In the genomic region with DNA sequence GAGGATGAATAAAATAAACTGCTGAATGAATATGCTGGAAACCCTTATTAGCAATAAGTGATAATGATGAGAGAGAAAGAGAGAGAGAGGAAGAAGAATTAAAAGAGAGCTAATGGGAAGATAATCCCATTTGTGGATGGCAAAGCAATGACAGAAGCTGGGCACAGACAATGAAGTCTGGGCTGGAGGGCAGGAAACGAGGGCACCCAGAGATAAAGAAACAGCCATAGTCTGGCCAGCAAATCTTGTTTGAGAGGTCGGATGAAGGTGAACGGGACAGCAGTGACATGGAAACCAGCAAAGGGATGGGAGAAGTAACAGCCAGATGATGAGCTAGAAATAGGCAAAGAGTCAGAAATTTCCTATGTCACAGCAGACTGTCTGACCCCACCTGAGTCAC, we compare ENCODE assay signal across 28 cellular contexts.
"Had no signal": no experiment of that assay in that cellular context is flagged by ENCODE, and none has a peak within 500 bp of the region (broad histone marks: within the 10 kb centered on the region; RNA-seq: fewer than 3 reads in every experiment).

No MANE protein-coding gene starts in this region.

- H3K9ac ChIP-seq: neural progenitor cell, parathyroid adenoma had no signal

- H3K36me3 ChIP-seq: neural progenitor cell, ovary, right lobe of liver, sigmoid colon, stomach, thoracic aorta, thyroid gland, tibial nerve, upper lobe of left lung, vagina had no signal

- H3K27ac Mint-ChIP-seq: natural killer cell; neural progenitor cell; progenitor cell of endocrine pancreas; stimulated activated effector memory CD8-positive, alpha-beta T cell treated with anti-CD3 and anti-CD28 coated beads, Interleukin-12 subunit alpha, Interleukin-12 subunit beta, amount 100 ng/mL, for 72 hours; stimulated activated naive B cell treated with anti-CD40 and anti-IgM and Interleukin-4, amounts not matched to agents 10 μg/mL and 1 μg/mL and 100 μg/mL, for 72 hours; stimulated activated naive CD8-positive, alpha-beta T cell treated with anti-CD3 and anti-CD28 coated beads, Interleukin-15, Interleukin-2, amounts not matched to agents 100 ng/mL and 50 ng/mL, for 24 hours had no signal

- DNase-seq: natural killer cell; occipital lobe; ovary; posterior cingulate gyrus; psoas muscle; right cardiac atrium; right lobe of liver; sigmoid colon; small intestine; stimulated activated CD4-positive, alpha-beta T cell treated with anti-CD3 and anti-CD28 coated beads, Interleukin-15, amount 100 ng/mL, for 24 hours; stimulated activated CD4-positive, alpha-beta T cell treated with anti-CD3 and anti-CD28 coated beads, Interleukin-2, amount 100 ng/mL, for 24 hours; stimulated activated CD4-positive, alpha-beta T cell treated with anti-CD3 and anti-CD28 coated beads, Interleukin-2, amount 100 ng/mL, for 48 hours; stimulated activated CD4-positive, alpha-beta T cell treated with anti-CD3 and anti-CD28 coated beads, Interleukin-4, amount 100 ng/mL, for 24 hours; stimulated activated naive B cell treated with anti-CD40 and anti-IgM and Interleukin-4, amounts not matched to agents 10 μg/mL and 1 μg/mL and 100 μg/mL, for 72 hours; stimulated activated naive CD4-positive, alpha-beta T cell treated with Interleukin-2 at 50 U/mL for 16 hours; stomach; thyroid gland; trophoblast cell; upper lobe of left lung had no signal

- H3K27me3 Mint-ChIP-seq: stimulated activated naive CD8-positive, alpha-beta T cell treated with anti-CD3 and anti-CD28 coated beads, Interleukin-15, Interleukin-2, amounts not matched to agents 100 ng/mL and 50 ng/mL, for 24 hours had no signal

- H3K4me1 ChIP-seq: parathyroid adenoma, psoas muscle, right lobe of liver, sigmoid colon, stomach, tibial nerve, upper lobe of left lung, vagina had no signal

- H3K27me3 ChIP-seq: neural progenitor cell, ovary, right lobe of liver, sigmoid colon, stomach, thyroid gland, tibial nerve, upper lobe of left lung, vagina had no signal

- H3K4me3 Mint-ChIP-seq: natural killer cell; nephron; neural progenitor cell; stimulated activated effector memory CD8-positive, alpha-beta T cell treated with anti-CD3 and anti-CD28 coated beads, Interleukin-12 subunit alpha, Interleukin-12 subunit beta, amount 100 ng/mL, for 72 hours; stimulated activated naive B cell treated with anti-CD40 and anti-IgM and Interleukin-4, amounts not matched to agents 10 μg/mL and 1 μg/mL and 100 μg/mL, for 72 hours; stimulated activated naive CD8-positive, alpha-beta T cell treated with anti-CD3 and anti-CD28 coated beads, Interleukin-15, Interleukin-2, amounts not matched to agents 100 ng/mL and 50 ng/mL, for 24 hours had no signal

- H3K27ac ChIP-seq: neural progenitor cell, ovary, parathyroid adenoma, psoas muscle, right lobe of liver, sigmoid colon, stomach, thoracic aorta, thyroid gland, upper lobe of left lung, vagina had no signal

- H3K9me3 ChIP-seq: ovary, psoas muscle, right lobe of liver, sigmoid colon, stomach, thoracic aorta, thyroid gland, tibial nerve, upper lobe of left lung, vagina had no signal

- H3K4me3 ChIP-seq: neural progenitor cell, ovary, psoas muscle, right lobe of liver, sigmoid colon, stomach, thoracic aorta, thyroid gland, tibial nerve, upper lobe of left lung, vagina had no signal

- ATAC-seq: natural killer cell; psoas muscle; right cardiac atrium; right lobe of liver; stimulated activated naive B cell treated with anti-CD40 and anti-IgM and Interleukin-4, amounts not matched to agents 10 μg/mL and 1 μg/mL and 100 μg/mL, for 72 hours had no signal

- H3K36me3 Mint-ChIP-seq: natural killer cell; stimulated activated effector memory CD8-positive, alpha-beta T cell treated with anti-CD3 and anti-CD28 coated beads, Interleukin-12 subunit alpha, Interleukin-12 subunit beta, amount 100 ng/mL, for 72 hours; stimulated activated naive B cell treated with anti-CD40 and anti-IgM and Interleukin-4, amounts not matched to agents 10 μg/mL and 1 μg/mL and 100 μg/mL, for 72 hours had no signal

- H3K4me1 Mint-ChIP-seq: natural killer cell; stimulated activated effector memory CD8-positive, alpha-beta T cell treated with anti-CD3 and anti-CD28 coated beads, Interleukin-12 subunit alpha, Interleukin-12 subunit beta, amount 100 ng/mL, for 72 hours; stimulated activated naive B cell treated with anti-CD40 and anti-IgM and Interleukin-4, amounts not matched to agents 10 μg/mL and 1 μg/mL and 100 μg/mL, for 72 hours had no signal

- H3K79me2 ChIP-seq: parathyroid adenoma had no signal

- H3K9me3 Mint-ChIP-seq: nephron; neural progenitor cell; stimulated activated naive B cell treated with anti-CD40 and anti-IgM and Interleukin-4, amounts not matched to agents 10 μg/mL and 1 μg/mL and 100 μg/mL, for 72 hours; stimulated activated naive CD8-positive, alpha-beta T cell treated with anti-CD3 and anti-CD28 coated beads, Interleukin-15, Interleukin-2, amounts not matched to agents 100 ng/mL and 50 ng/mL, for 24 hours had no signal

- H2AFZ ChIP-seq: neural progenitor cell, parathyroid adenoma had no signal
